ENCODE assay signal across 16 cellular contexts in genomic region chr7:77388055-77388454, GRCh38.
"Had no signal": no experiment of that assay in that cellular context is flagged by ENCODE, and none has a peak within 500 bp of the region (broad histone marks: within the 10 kb centered on the region; RNA-seq: fewer than 3 reads in every experiment).

No MANE protein-coding gene starts in this region.

- H3K27ac Mint-ChIP-seq: activated naive CD4-positive, alpha-beta T cell treated with anti-CD3 and anti-CD28 coated beads, Interleukin-2, amount 10 ng/mL, durations not matched to agents 7 days and 5 days; activated T-helper 2 cell treated with anti-CD3 and anti-CD28 coated beads, Interferon-gamma antibody, Interleukin-2, Interleukin-4, amounts not matched to agents 10 μg/mL and 5 μg/mL and 100 μg/mL, durations not matched to agents 14 hours and 24 hours and 36 hours; type B pancreatic cell had no signal

- H3K9me3 Mint-ChIP-seq: naive B cell, type B pancreatic cell had no signal

- H3K27me3 ChIP-seq: colonic mucosa, gastrocnemius medialis, heart right ventricle, suprapubic skin had no signal

- H3K27me3 Mint-ChIP-seq: activated naive CD4-positive, alpha-beta T cell treated with anti-CD3 and anti-CD28 coated beads, Interleukin-2, amount 10 ng/mL, durations not matched to agents 7 days and 5 days; naive B cell; type B pancreatic cell had no signal

- H3K4me3 ChIP-seq: colonic mucosa, gastrocnemius medialis, heart right ventricle, psoas muscle, suprapubic skin had no signal

- H3K36me3 ChIP-seq: colonic mucosa, gastrocnemius medialis had no signal

- H3K4me1 ChIP-seq: colonic mucosa, gastrocnemius medialis, psoas muscle had no signal

- H3K4me3 Mint-ChIP-seq: activated naive CD4-positive, alpha-beta T cell treated with anti-CD3 and anti-CD28 coated beads, Interleukin-2, amount 10 ng/mL, durations not matched to agents 7 days and 5 days; type B pancreatic cell had no signal

- DNase-seq: activated naive CD4-positive, alpha-beta T cell treated with anti-CD3 and anti-CD28 coated beads, Interleukin-2, amount 10 ng/mL, durations not matched to agents 7 days and 5 days; caudate nucleus; colonic mucosa; effector CD4-positive, alpha-beta T cell; gastrocnemius medialis; heart right ventricle; kidney; naive B cell; occipital lobe; psoas muscle; stimulated activated CD4-positive, alpha-beta T cell treated with anti-CD3 and anti-CD28 coated beads, Interleukin-2, amount 100 ng/mL, for 48 hours; stimulated activated naive CD8-positive, alpha-beta T cell treated with anti-CD3 and anti-CD28 coated beads, Interleukin-15, Interleukin-2, amounts not matched to agents 100 U/mL and 50 U/mL, for 24 hours; T-helper 1 cell had no signal

- H3K27ac ChIP-seq: colonic mucosa, gastrocnemius medialis, psoas muscle, suprapubic skin had no signal

- H3K9me3 ChIP-seq: colonic mucosa, gastrocnemius medialis, heart right ventricle, psoas muscle, suprapubic skin had no signal

- ATAC-seq: gastrocnemius medialis; psoas muscle; stimulated activated naive CD8-positive, alpha-beta T cell treated with anti-CD3 and anti-CD28 coated beads, Interleukin-15, Interleukin-2, amounts not matched to agents 100 U/mL and 50 U/mL, for 24 hours had no signal
